ENCODE assay signal across 12 cellular contexts in genomic region chr22:40263191-40263590, GRCh38.
DNase-seq lines count a peak whose midpoint lies in the region; ATAC-seq lines count a peak whose summit lies in the region.
"Had no signal": no experiment of that assay in that cellular context is flagged by ENCODE, and none has a peak within 500 bp of the region (broad histone marks: within the 10 kb centered on the region; RNA-seq: fewer than 3 reads in every experiment).

No MANE protein-coding gene starts in this region.

- intact Hi-C loops in aorta (cut with DNase I): no loop called here

- H3K4me3 ChIP-seq in aorta (ENCODE audit: low read length in 2 of 2): no peak overlapping the region
- no peak overlapping the region for H3K4me3 ChIP-seq in SJCRH30
- H3K4me3 ChIP-seq: SJSA1 had no signal

- H3K36me3 ChIP-seq in aorta (ENCODE audit: control insufficient read depth in 1 of 2, insufficient read depth in 2 of 2, low read length in 1 of 2): peaks cover 0 to 2% of the 10 kb centered on the region in 2 donors
- H3K36me3 ChIP-seq in SJCRH30: peaks cover 9% of the 10 kb centered on the region

- H3K27ac ChIP-seq in aorta (ENCODE audit: low read depth in 1 of 2, low read length in 2 of 2) (no peak overlapping the region), SJCRH30 (no peak overlapping the region)
- H3K27ac ChIP-seq: SJSA1 had no signal

- no peaks in the 10 kb centered on the region for H3K27me3 Mint-ChIP-seq in stimulated activated naive CD8-positive, alpha-beta T cell treated with anti-CD3 and anti-CD28 coated beads, Interleukin-15, amount 100 ng/mL, for 72 hours
- no peaks in the 10 kb centered on the region for H3K27me3 Mint-ChIP-seq in activated naive CD8-positive, alpha-beta T cell treated with anti-CD3 and anti-CD28 coated beads, Interleukin-2, amount 10 ng/mL, durations not matched to agents 7 days and 5 days

- H3K36me3 Mint-ChIP-seq in activated naive CD8-positive, alpha-beta T cell treated with anti-CD3 and anti-CD28 coated beads, Interleukin-2, amount 10 ng/mL, durations not matched to agents 7 days and 5 days: peaks cover 65% of the 10 kb centered on the region

- POLR2A ChIA-PET in activated naive CD8-positive, alpha-beta T cell treated with anti-CD3 and anti-CD28 coated beads, Interleukin-2, amount 10 ng/mL, durations not matched to agents 7 days and 5 days (lab: Charles Lee): interaction anchor here (0.6 kb wide), 1 partner anchor 65 kb away, joined by 3 read pairs; no protein-coding TSS in a partner anchor

- H3K4me1 ChIP-seq in aorta (ENCODE audit: control insufficient read depth in 1 of 2, insufficient read depth in 2 of 2, low read length in 2 of 2): peaks cover 0 to 4% of the 10 kb centered on the region in 2 donors
- H3K4me1 ChIP-seq in SJCRH30: no peaks in the 10 kb centered on the region
- H3K4me1 ChIP-seq: SJSA1 had no signal

- H3K9me3 Mint-ChIP-seq in stimulated activated naive CD8-positive, alpha-beta T cell treated with anti-CD3 and anti-CD28 coated beads, Interleukin-15, amount 100 ng/mL, for 72 hours: peaks cover 8% of the 10 kb centered on the region in 2 donors
- peaks cover 2% of the 10 kb centered on the region for H3K9me3 Mint-ChIP-seq in activated naive CD8-positive, alpha-beta T cell treated with anti-CD3 and anti-CD28 coated beads, Interleukin-2, amount 10 ng/mL, durations not matched to agents 7 days and 5 days

- no peak for DNase-seq in stimulated activated naive CD8-positive, alpha-beta T cell treated with anti-CD3 and anti-CD28 coated beads, Interleukin-15, amount 100 ng/mL, for 72 hours
- DNase-seq in stimulated activated naive CD8-positive, alpha-beta T cell treated with anti-CD3 and anti-CD28 coated beads, Interleukin-15, Interleukin-2, amounts not matched to agents 100 U/mL and 50 U/mL, for 24 hours: no peak
- DNase-seq in activated naive CD8-positive, alpha-beta T cell treated with anti-CD3 and anti-CD28 coated beads, Interleukin-2, amount 10 ng/mL, durations not matched to agents 7 days and 5 days: no peak
- peak; percentile 36 for DNase-seq in iris pigment epithelial cell (ENCODE audit: low read depth)
- peak in 1 of 2 donors; percentile 73 for DNase-seq in aorta
- DNase-seq in HCEC 1CT: no peak
- no peak for DNase-seq in SJCRH30
- DNase-seq in activated T-cell treated with anti-CD3 and anti-CD28 coated beads, Interleukin-2, amount 50 U/mL, for 1 hour: no peak
- DNase-seq: activated CD4-positive, alpha-beta T cell treated with anti-CD3 and anti-CD28 coated beads, Interleukin-2, amount 50 U/mL, for 1 hour; NCI-H1105; NCI-H69 had no signal

- H3K27me3 ChIP-seq in aorta (ENCODE audit: control insufficient read depth in 1 of 2, insufficient read depth in 2 of 2, low read length in 1 of 2): no peaks in the 10 kb centered on the region
- no peaks in the 10 kb centered on the region for H3K27me3 ChIP-seq in SJCRH30
- H3K27me3 ChIP-seq: SJSA1 had no signal

- H3K4me1 Mint-ChIP-seq in stimulated activated naive CD8-positive, alpha-beta T cell treated with anti-CD3 and anti-CD28 coated beads, Interleukin-15, amount 100 ng/mL, for 72 hours: peaks cover 51% of the 10 kb centered on the region
- peaks cover 40% of the 10 kb centered on the region for H3K4me1 Mint-ChIP-seq in activated naive CD8-positive, alpha-beta T cell treated with anti-CD3 and anti-CD28 coated beads, Interleukin-2, amount 10 ng/mL, durations not matched to agents 7 days and 5 days

- WGBS in aorta, 2 donors: 0 to 2% methylated on average over 7 of the region's 7 CpGs

- ATAC-seq in stimulated activated naive CD8-positive, alpha-beta T cell treated with anti-CD3 and anti-CD28 coated beads, Interleukin-15, amount 100 ng/mL, for 72 hours: peak; percentile 44
- ATAC-seq in stimulated activated naive CD8-positive, alpha-beta T cell treated with anti-CD3 and anti-CD28 coated beads, Interleukin-15, Interleukin-2, amounts not matched to agents 100 U/mL and 50 U/mL, for 24 hours: no peak
- ATAC-seq in activated naive CD8-positive, alpha-beta T cell treated with anti-CD3 and anti-CD28 coated beads, Interleukin-2, amount 10 ng/mL, durations not matched to agents 7 days and 5 days (ENCODE audit: low read depth): peak; percentile 59
- ATAC-seq in aorta (ENCODE audit: low FRiP score): peak; percentile 66

- no peak overlapping the region for H3K4me3 Mint-ChIP-seq in stimulated activated naive CD8-positive, alpha-beta T cell treated with anti-CD3 and anti-CD28 coated beads, Interleukin-15, amount 100 ng/mL, for 72 hours
- peak overlapping the region; percentile 39 for H3K4me3 Mint-ChIP-seq in activated naive CD8-positive, alpha-beta T cell treated with anti-CD3 and anti-CD28 coated beads, Interleukin-2, amount 10 ng/mL, durations not matched to agents 7 days and 5 days

- no peak overlapping the region for H3K27ac Mint-ChIP-seq in stimulated activated naive CD8-positive, alpha-beta T cell treated with anti-CD3 and anti-CD28 coated beads, Interleukin-15, amount 100 ng/mL, for 72 hours
- no peak overlapping the region for H3K27ac Mint-ChIP-seq in activated naive CD8-positive, alpha-beta T cell treated with anti-CD3 and anti-CD28 coated beads, Interleukin-2, amount 10 ng/mL, durations not matched to agents 7 days and 5 days

- no peaks in the 10 kb centered on the region for H3K9me3 ChIP-seq in aorta (ENCODE audit: control insufficient read depth, low read length)
- no peaks in the 10 kb centered on the region for H3K9me3 ChIP-seq in SJCRH30 (replicated peaks)
- H3K9me3 ChIP-seq: SJSA1 had no signal
